ENCODE assay signal across 8 cellular contexts in the genomic region with DNA sequence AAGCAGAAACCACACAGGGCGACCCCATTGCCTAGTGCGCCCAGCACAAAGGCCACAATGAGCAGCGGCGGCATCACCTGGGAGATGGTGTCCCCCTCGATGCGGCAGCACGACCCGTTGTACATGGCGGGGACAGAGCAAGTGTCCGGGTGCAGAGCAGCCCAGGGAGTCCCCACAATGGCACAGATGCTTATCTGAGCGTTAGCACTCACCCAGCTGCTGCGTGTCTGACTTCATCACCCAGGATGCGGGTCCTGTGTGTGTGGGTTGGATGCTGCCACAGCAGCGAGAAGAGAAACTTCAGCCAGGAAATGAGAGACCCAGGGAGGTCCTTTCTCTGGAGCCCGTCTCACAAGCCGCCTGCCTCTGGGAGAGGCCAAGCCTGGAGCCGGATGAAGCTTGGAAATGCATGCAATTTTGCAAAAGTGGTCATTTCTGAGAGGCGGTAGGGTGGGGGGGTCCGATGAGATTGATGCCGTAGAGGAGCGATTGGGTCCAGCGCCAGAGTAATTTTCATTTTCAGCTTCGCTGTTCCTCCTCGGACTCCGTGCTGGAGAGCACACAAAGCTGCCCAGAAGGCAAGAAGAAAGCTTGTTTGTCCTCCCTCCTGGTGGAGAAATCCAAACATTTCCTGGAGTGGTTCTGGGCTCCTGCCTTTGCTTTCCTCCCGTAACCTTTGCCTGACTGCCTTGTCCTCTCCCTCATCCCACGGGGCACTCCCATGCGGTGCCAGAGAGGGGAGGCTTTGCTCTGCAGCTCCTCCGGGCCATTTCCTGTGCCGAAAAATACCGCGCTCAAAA. TPM values are rescaled to one million over a fixed set of nuclear protein-coding genes. Genes with fewer than 3 reads are reported as not detected.
DNase-seq lines count a peak whose midpoint lies in the region; ATAC-seq, FAIRE-seq and TF ChIP-seq lines count a peak whose summit lies in the region.

A gene with protein sequence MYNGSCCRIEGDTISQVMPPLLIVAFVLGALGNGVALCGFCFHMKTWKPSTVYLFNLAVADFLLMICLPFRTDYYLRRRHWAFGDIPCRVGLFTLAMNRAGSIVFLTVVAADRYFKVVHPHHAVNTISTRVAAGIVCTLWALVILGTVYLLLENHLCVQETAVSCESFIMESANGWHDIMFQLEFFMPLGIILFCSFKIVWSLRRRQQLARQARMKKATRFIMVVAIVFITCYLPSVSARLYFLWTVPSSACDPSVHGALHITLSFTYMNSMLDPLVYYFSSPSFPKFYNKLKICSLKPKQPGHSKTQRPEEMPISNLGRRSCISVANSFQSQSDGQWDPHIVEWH (minus strand): TSS at position 630 of the 800 bp plus-strand sequence. CDS start 505 bp downstream, at position 125.

- H3K4me1 ChIP-seq in A549 (peaks cover 10% of the 10 kb centered on the region), neutrophil (ENCODE audit: control insufficient read depth in 1 of 2, insufficient read depth in 1 of 2, low read depth in 1 of 2, low read length in 1 of 2) (peaks cover 58 to 59% of the 10 kb centered on the region in 2 experiments)

- TF ChIP-seq CTCF in A549 (IDR thresholded peaks at IDR 0.05) (no peak), astrocyte of the spinal cord (IDR thresholded peaks at IDR 0.05; ENCODE audit: low read depth, low read length) (no peak), neutrophil (IDR thresholded peaks at IDR 0.05) (no peak)

- no peak for FAIRE-seq in A549 (lab: Jason Lieb, UNC)

- POLR2A ChIA-PET in A549 (lab: Yijun Ruan, JAX): interaction anchor here (0.8 to 1.0 kb wide), 2 partner anchors 18 to 51 kb away, joined by 3 to 4 read pairs; no protein-coding TSS in a partner anchor

- H3K36me3 ChIP-seq in neutrophil: no peaks in the 10 kb centered on the region

- no peak for TF ChIP-seq POLR2A in A549 (IDR thresholded peaks at IDR 0.05; ENCODE audit: low read length)

- TF ChIP-seq EP300 in A549 (IDR thresholded peaks at IDR 0.05): no peak

- in situ Hi-C loops in astrocyte of the spinal cord (cut with HindIII; ENCODE audit: low sequenced_read_pairs): no loop called here

- ATAC-seq in A549 (peak; percentile 64 to 74), GM21381 (IDR thresholded peaks at IDR 0.05; ENCODE audit: unreplicated experiment) (no peak), HG03159 (IDR thresholded peaks at IDR 0.05; ENCODE audit: unreplicated experiment) (no peak), GM19397 (IDR thresholded peaks at IDR 0.05; ENCODE audit: unreplicated experiment) (no peak)

- H3K9me3 ChIP-seq in A549 (no peaks in the 10 kb centered on the region), neutrophil (no peaks in the 10 kb centered on the region)

- CTCF ChIA-PET in A549 (lab: Yijun Ruan, JAX): interaction anchor here (0.5 to 6.1 kb wide), 4 partner anchors 17 to 394 kb away, joined by 3 to 28 read pairs (median 4); no protein-coding TSS in a partner anchor

- H3K27ac ChIP-seq in A549 (peak within 1 kb of the TSS; percentile 9 to 68; a peak in 4 of 6 replicates), neutrophil (peak within 1 kb of the TSS; percentile 85)

- H3K27me3 ChIP-seq in neutrophil: no peaks in the 10 kb centered on the region

- 63% methylated on average over 32 of the region's 32 CpGs for WGBS in A549 (ENCODE audit: missing lambda C conversion rate)

- no peak for TF ChIP-seq RAD21 in A549 (conservative IDR thresholded peaks at IDR 0.05 in 1 of 2, IDR thresholded peaks at IDR 0.05 in 1 of 2)

- H3K4me3 ChIP-seq in A549 (0 out of 3 replicates have a peak within 1 kb of the TSS, but pooled peaks have one; percentile 4), astrocyte of the spinal cord (ENCODE audit: low read depth, low read length) (peak within 1 kb of the TSS; percentile 42), neutrophil (ENCODE audit: low read depth in 1 of 2, low read length in 1 of 2) (no peak within 1 kb of the TSS)

- H3K4me2 ChIP-seq in A549: peak within 1 kb of the TSS; percentile 59

- no peak for DNase-seq in A549 (ENCODE audit: low read depth in 1 of 2, low spot score in 1 of 2)
- DNase-seq in NCI-H128 (lab: John Stamatoyannopoulos, UW; ENCODE audit: unreplicated experiment): peak; percentile 7
- DNase-seq in astrocyte of the spinal cord (ENCODE audit: low read depth, low spot score): peak; percentile 55
- DNase-seq in NCI-H1048 (lab: John Stamatoyannopoulos, UW): no peak

TF ChIP-seq in A549, 52 proteins besides CTCF, POLR2A, EP300 and RAD21:
- TF ChIP-seq, protein P1, sequence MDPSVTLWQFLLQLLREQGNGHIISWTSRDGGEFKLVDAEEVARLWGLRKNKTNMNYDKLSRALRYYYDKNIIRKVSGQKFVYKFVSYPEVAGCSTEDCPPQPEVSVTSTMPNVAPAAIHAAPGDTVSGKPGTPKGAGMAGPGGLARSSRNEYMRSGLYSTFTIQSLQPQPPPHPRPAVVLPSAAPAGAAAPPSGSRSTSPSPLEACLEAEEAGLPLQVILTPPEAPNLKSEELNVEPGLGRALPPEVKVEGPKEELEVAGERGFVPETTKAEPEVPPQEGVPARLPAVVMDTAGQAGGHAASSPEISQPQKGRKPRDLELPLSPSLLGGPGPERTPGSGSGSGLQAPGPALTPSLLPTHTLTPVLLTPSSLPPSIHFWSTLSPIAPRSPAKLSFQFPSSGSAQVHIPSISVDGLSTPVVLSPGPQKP (IDR thresholded peaks at IDR 0.05; ENCODE audit: low read depth, low read length): no peak
- TF ChIP-seq, protein P2, sequence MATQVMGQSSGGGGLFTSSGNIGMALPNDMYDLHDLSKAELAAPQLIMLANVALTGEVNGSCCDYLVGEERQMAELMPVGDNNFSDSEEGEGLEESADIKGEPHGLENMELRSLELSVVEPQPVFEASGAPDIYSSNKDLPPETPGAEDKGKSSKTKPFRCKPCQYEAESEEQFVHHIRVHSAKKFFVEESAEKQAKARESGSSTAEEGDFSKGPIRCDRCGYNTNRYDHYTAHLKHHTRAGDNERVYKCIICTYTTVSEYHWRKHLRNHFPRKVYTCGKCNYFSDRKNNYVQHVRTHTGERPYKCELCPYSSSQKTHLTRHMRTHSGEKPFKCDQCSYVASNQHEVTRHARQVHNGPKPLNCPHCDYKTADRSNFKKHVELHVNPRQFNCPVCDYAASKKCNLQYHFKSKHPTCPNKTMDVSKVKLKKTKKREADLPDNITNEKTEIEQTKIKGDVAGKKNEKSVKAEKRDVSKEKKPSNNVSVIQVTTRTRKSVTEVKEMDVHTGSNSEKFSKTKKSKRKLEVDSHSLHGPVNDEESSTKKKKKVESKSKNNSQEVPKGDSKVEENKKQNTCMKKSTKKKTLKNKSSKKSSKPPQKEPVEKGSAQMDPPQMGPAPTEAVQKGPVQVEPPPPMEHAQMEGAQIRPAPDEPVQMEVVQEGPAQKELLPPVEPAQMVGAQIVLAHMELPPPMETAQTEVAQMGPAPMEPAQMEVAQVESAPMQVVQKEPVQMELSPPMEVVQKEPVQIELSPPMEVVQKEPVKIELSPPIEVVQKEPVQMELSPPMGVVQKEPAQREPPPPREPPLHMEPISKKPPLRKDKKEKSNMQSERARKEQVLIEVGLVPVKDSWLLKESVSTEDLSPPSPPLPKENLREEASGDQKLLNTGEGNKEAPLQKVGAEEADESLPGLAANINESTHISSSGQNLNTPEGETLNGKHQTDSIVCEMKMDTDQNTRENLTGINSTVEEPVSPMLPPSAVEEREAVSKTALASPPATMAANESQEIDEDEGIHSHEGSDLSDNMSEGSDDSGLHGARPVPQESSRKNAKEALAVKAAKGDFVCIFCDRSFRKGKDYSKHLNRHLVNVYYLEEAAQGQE (IDR thresholded peaks at IDR 0.05): no peak
- TF ChIP-seq CHD4 (IDR thresholded peaks at IDR 0.05; ENCODE audit: borderline replicate concordance): no peak
- TF ChIP-seq, protein P3, sequence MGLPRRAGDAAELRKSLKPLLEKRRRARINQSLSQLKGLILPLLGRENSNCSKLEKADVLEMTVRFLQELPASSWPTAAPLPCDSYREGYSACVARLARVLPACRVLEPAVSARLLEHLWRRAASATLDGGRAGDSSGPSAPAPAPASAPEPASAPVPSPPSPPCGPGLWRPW (IDR thresholded peaks at IDR 0.05): no peak
- no peak for TF ChIP-seq CBX8 (IDR thresholded peaks at IDR 0.05)
- no peak for TF ChIP-seq KDM5A (IDR thresholded peaks at IDR 0.05)
- TF ChIP-seq, protein P4, sequence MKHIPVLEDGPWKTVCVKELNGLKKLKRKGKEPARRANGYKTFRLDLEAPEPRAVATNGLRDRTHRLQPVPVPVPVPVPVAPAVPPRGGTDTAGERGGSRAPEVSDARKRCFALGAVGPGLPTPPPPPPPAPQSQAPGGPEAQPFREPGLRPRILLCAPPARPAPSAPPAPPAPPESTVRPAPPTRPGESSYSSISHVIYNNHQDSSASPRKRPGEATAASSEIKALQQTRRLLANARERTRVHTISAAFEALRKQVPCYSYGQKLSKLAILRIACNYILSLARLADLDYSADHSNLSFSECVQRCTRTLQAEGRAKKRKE (CRISPR knock-in tag; IDR thresholded peaks at IDR 0.05; ENCODE audit: low read depth): no peak
- no peak for TF ChIP-seq RFX5 (IDR thresholded peaks at IDR 0.05)
- no peak for TF ChIP-seq JUN (IDR thresholded peaks at IDR 0.05)
- TF ChIP-seq TP53 (CRISPR knock-in tag; IDR thresholded peaks at IDR 0.05): no peak
- no peak for TF ChIP-seq HOXB5 (CRISPR knock-in tag; IDR thresholded peaks at IDR 0.05)
- no peak for TF ChIP-seq TFCP2L1 (CRISPR knock-in tag; IDR thresholded peaks at IDR 0.05)
TF ChIP-seq in A549: peak in this region for 0.

RNA-seq across cellular contexts. Expression of the gene that starts here (rescaled TPM):
- polyA plus RNA-seq in A549 (2011; rRNA removed): 0.05 and 0.07 TPM in 2 replicates
- polyA plus RNA-seq in A549 (2012; cell fraction: cytosol; rRNA removed): 0.03 and 0.04 TPM in 2 replicates
- polyA plus RNA-seq in A549 (2012; cell fraction: nucleus; rRNA removed): 0.01 and 0.07 TPM in 2 replicates
- 0.01 to 0.07 TPM (median 0.03 TPM) in 3 replicates for polyA plus RNA-seq in A549 (2017; fragmentation: RNase III; extraction: RNeasy Plus Mini Kit Qiagen cat#74134 plus additional on column Dnase treatment)
- polyA minus RNA-seq in A549 (2011; rRNA and poly(A)+ RNA removed): 0.04 and 0.05 TPM in 2 replicates

Comparison
In these comparisons a context has a peak if more than half of its experiments do, and no peak if none do; other contexts are left out.
1. Peak in ATAC-seq, H3K4me3 ChIP-seq, H3K27ac ChIP-seq and H3K4me2 ChIP-seq in A549; RNA of the gene not detected or under 1 TPM.
2. DNase-seq: peak in NCI-H128 (single experiment) and astrocyte of the spinal cord (single experiment); none in A549 (0 of 2) and NCI-H1048 (single experiment).